8 cellular contexts compared by ENCODE assay signal in the genomic region with DNA sequence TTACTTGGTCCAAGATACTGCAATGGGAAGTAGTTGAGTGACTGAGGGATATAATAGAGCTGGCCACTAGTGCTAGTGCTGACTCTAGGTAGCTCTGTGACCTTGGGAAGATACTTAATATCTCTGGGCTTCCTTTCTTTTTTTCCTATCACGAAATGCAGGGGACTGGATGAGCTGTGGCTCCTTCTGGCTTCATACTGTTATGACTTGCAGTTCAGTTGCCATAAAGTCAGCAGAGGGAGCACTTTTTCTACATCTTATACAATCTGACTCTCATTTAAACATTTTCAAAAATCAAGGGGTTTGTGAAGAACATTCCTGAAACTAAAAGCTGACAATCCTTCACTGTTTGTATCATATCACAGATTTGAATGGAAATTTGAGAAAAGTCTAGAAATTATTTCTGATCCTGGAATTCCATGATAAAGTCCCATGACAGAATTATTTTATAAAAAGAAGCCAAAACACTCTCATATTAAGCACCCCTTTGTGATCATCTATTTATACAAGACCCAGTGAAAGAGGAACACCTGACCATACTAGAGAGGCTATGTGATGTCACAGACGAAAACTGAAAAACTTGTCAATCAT. TPM values are rescaled to one million over a fixed set of nuclear protein-coding genes. Genes with fewer than 3 reads are reported as not detected.
DNase-seq lines count a peak whose midpoint lies in the region; ATAC-seq, FAIRE-seq and TF ChIP-seq lines count a peak whose summit lies in the region.

No MANE protein-coding gene starts in this region.

- H3K27ac ChIP-seq in 22Rv1 (no peak overlapping the region), thyroid gland (peak overlapping the region; percentile 94 to 99 (median 94))

- intact Hi-C loops in thyroid gland (cut with DNase I): no loop called here

- no peak for ATAC-seq in GM19023 (IDR thresholded peaks at IDR 0.05; ENCODE audit: unreplicated experiment)

- peak; percentile 85 for TF ChIP-seq CTCF in 22Rv1 (IDR thresholded peaks at IDR 0.05)
- peak in 4 of 6 experiments; percentile 45 to 59 (median 52) for TF ChIP-seq CTCF in thyroid gland (IDR thresholded peaks at IDR 0.05)

- H3K9me3 ChIP-seq in adipocyte (ENCODE audit: control insufficient read depth, low read length) (no peaks in the 10 kb centered on the region), thyroid gland (no peaks in the 10 kb centered on the region)

- whole genome bisulfite sequencing in thyroid gland, 2 donors: 21 to 28% methylated on average over 2 of the region's 2 CpGs

- peaks cover 42% of the 10 kb centered on the region for H3K4me1 ChIP-seq in adipocyte (ENCODE audit: control insufficient read depth, insufficient read depth, low read length)
- H3K4me1 ChIP-seq in thyroid gland: peaks cover 24 to 52% of the 10 kb centered on the region in 2 donors

- TF ChIP-seq POLR2A in GM12892 (IDR thresholded peaks at IDR 0.05; ENCODE audit: low read depth, low read length): no peak
- TF ChIP-seq POLR2A in thyroid gland (IDR thresholded peaks at IDR 0.05): peak in 1 of 2 donors; percentile 33

- no peaks in the 10 kb centered on the region for H3K27me3 ChIP-seq in adipocyte (replicated peaks; ENCODE audit: control insufficient read depth, insufficient read depth, low read length)
- no peaks in the 10 kb centered on the region for H3K27me3 ChIP-seq in thyroid gland

- H3K9ac ChIP-seq in adipocyte (ENCODE audit: low read length): no peak overlapping the region

- DNase-seq in GM12892 (ENCODE audit: insufficient read length) (no peak), MV-4-11 (lab: John Stamatoyannopoulos, UW) (peak; percentile 41), adipocyte (ENCODE audit: low read depth) (peak; percentile 88), thyroid gland (peak in 1 of 2 donors; percentile 15)
- DNase-seq in activated CD4-positive, alpha-beta T cell treated with anti-CD3 and anti-CD28 coated beads for 1 hour: no peak

- H3K4me3 ChIP-seq in adipocyte (ENCODE audit: low read length) (no peak overlapping the region), thyroid gland (replicated peaks in 1 of 3) (no peak overlapping the region)

- H3K36me3 ChIP-seq in adipocyte (ENCODE audit: control insufficient read depth, insufficient read depth, low read length, severe bottlenecking) (no peaks in the 10 kb centered on the region), thyroid gland (no peaks in the 10 kb centered on the region)

- FAIRE-seq in GM12892 (lab: Jason Lieb, UNC) (peak; percentile 92), islet of Langerhans (lab: Jason Lieb, UNC) (peak; percentile 68)

RNA-seq across cellular contexts. Expression of gene BHLHE41, which starts 5.4 kb away (rescaled TPM):
- polyA plus RNA-seq in GM12892 (2012; ENCODE audit: missing spikeins): 1.5 TPM
- total RNA-seq in thyroid gland: 10 to 100 TPM; 32.6 to 67.4 (median 34.3) TPM

Comparison
In these comparisons a context has a peak if more than half of its experiments do, and no peak if none do; other contexts are left out.
1. DNase-seq: peak in MV-4-11 (single experiment) and adipocyte (single experiment); none in GM12892 (single experiment) and activated CD4-positive, alpha-beta T cell treated with anti-CD3 and anti-CD28 coated beads for 1 hour (single experiment).